23 cellular contexts compared by ENCODE assay signal in genomic region chr21:36412916-36413315, GRCh38. TPM values are rescaled to one million over a fixed set of nuclear protein-coding genes. Genes with fewer than 3 reads are reported as not detected.
DNase-seq lines count a peak whose midpoint lies in the region; ATAC-seq and TF ChIP-seq lines count a peak whose summit lies in the region.
"Had no signal": no experiment of that assay in that cellular context is flagged by ENCODE, and none has a peak within 500 bp of the region (broad histone marks: within the 10 kb centered on the region; RNA-seq: fewer than 3 reads in every experiment).

No MANE protein-coding gene starts in this region.

- H4K8ac ChIP-seq in IMR-90 (ENCODE audit: low read depth in 2 of 2, low read length in 2 of 2), result no peak overlapping the region

- H4K91ac ChIP-seq in IMR-90 (ENCODE audit: insufficient read depth, low read depth, low read length), result no peak overlapping the region

- no peak for ATAC-seq in IMR-90 (ENCODE audit: low read depth)
- ATAC-seq: GM12878 had no signal

- no peak overlapping the region for H2BK5ac ChIP-seq in IMR-90 (ENCODE audit: low read depth, low read length, poor library complexity, severe bottlenecking)

- H2BK20ac ChIP-seq in IMR-90 (ENCODE audit: low read depth, low read length), result no peak overlapping the region

- H2BK120ac ChIP-seq in IMR-90 (ENCODE audit: low read depth, low read length), result no peak overlapping the region

- peaks cover 6% of the 10 kb centered on the region for H3K4me1 ChIP-seq in IMR-90 (ENCODE audit: control insufficient read depth, insufficient read depth, low read length)
- H3K4me1 ChIP-seq: BE2C, BLaER1 had no signal

- H3K36me3 ChIP-seq in IMR-90 (ENCODE audit: control insufficient read depth, insufficient read depth, low read length), result peaks cover 6% of the 10 kb centered on the region

- no peaks in the 10 kb centered on the region for H3K9me3 ChIP-seq in IMR-90 (ENCODE audit: control insufficient read depth, insufficient read depth, low read length)
- H3K9me3 ChIP-seq: BE2C, BLaER1 had no signal

- H2AFZ ChIP-seq in IMR-90 (replicated peaks; ENCODE audit: low read length, poor library complexity), result no peak overlapping the region

- H2AK9ac ChIP-seq in IMR-90 (replicated peaks; ENCODE audit: low read depth, low read length, poor library complexity), result peak overlapping the region; percentile 81

- no peak for DNase-seq in IMR-90
- DNase-seq in RWPE1 (ENCODE audit: low spot score), result no peak
- no peak for DNase-seq in nephron progenitor cell
- DNase-seq in ecto neural progenitor cell (ENCODE audit: low spot score), result no peak
- DNase-seq in SK-N-DZ (ENCODE audit: low spot score), result no peak
- DNase-seq: 8988T; ACHN; BE2C; C1 segment of cervical spinal cord; CD4-positive, alpha-beta memory T cell; CD4-positive, CD25-positive, alpha-beta regulatory T cell; CD8-positive, alpha-beta memory T cell; COR-L47; DMS 273 treated with DMSO at 0.1 percent for 48 hours; DMS153; DMS53; DMS79; DND-41; EL; GDM1 had no signal

- H3K9ac ChIP-seq in IMR-90 (ENCODE audit: low read depth, low read length), result no peak overlapping the region
- H3K9ac ChIP-seq: BLaER1 had no signal

- H3K14ac ChIP-seq in IMR-90 (replicated peaks; ENCODE audit: low read depth, low read length), result no peak overlapping the region

- no peak overlapping the region for H3K4me2 ChIP-seq in IMR-90 (ENCODE audit: low read depth, low read length)
- H3K4me2 ChIP-seq: BLaER1 had no signal

- TF ChIP-seq POLR2A in IMR-90 (IDR thresholded peaks at IDR 0.05; ENCODE audit: low read depth, low read length), result no peak

- no peak overlapping the region for H2BK15ac ChIP-seq in IMR-90 (ENCODE audit: low read depth, low read length)

- peaks cover 57% of the 10 kb centered on the region for H3K36me3 Mint-ChIP-seq in nephron progenitor cell (ENCODE audit: low read depth)

- no peak overlapping the region for H3K4me3 Mint-ChIP-seq in nephron progenitor cell
- H3K4me3 Mint-ChIP-seq: CD14-positive monocyte; CD4-positive, alpha-beta memory T cell; CD4-positive, CD25-positive, alpha-beta regulatory T cell; CD8-positive, alpha-beta memory T cell had no signal

- in situ Hi-C loops in IMR-90 (cut with MboI; ENCODE audit: low sequenced_read_pairs), result no loop called here

- no peaks in the 10 kb centered on the region for H3K4me1 Mint-ChIP-seq in nephron progenitor cell
- H3K4me1 Mint-ChIP-seq: CD14-positive monocyte; CD4-positive, alpha-beta memory T cell; CD4-positive, CD25-positive, alpha-beta regulatory T cell; CD8-positive, alpha-beta memory T cell had no signal

- H3K27ac ChIP-seq in IMR-90 (ENCODE audit: insufficient read depth, low read length) (no peak overlapping the region), RWPE1 (peak overlapping the region; percentile 7; the same call in 1 of the 2 replicates)
- H3K27ac ChIP-seq: BLaER1 had no signal

- intact Hi-C loops in IMR-90 (cut with micrococcal nuclease), result no loop called here

- BruUV-seq in IMR-90 (replicated peaks; lab: Mats Ljungman, UMichigan), result no TSS peak

- H3K27me3 ChIP-seq in IMR-90 (ENCODE audit: control insufficient read depth, insufficient read depth, low read length), result no peaks in the 10 kb centered on the region
- H3K27me3 ChIP-seq: BE2C, BLaER1 had no signal

- no peaks in the 10 kb centered on the region for H3K9me3 Mint-ChIP-seq in nephron progenitor cell
- H3K9me3 Mint-ChIP-seq: CD4-positive, alpha-beta memory T cell; CD4-positive, CD25-positive, alpha-beta regulatory T cell; CD8-positive, alpha-beta memory T cell had no signal

- H3K27me3 Mint-ChIP-seq in nephron progenitor cell (ENCODE audit: low read depth, poor library complexity), result peaks cover 3% of the 10 kb centered on the region
- H3K27me3 Mint-ChIP-seq: CD4-positive, alpha-beta memory T cell; CD4-positive, CD25-positive, alpha-beta regulatory T cell; CD8-positive, alpha-beta memory T cell had no signal

- no peak overlapping the region for H3K4me3 ChIP-seq in IMR-90 (ENCODE audit: insufficient read depth, low read depth, low read length)
- H3K4me3 ChIP-seq: BLaER1, GM12878 had no signal

- H3K23ac ChIP-seq in IMR-90 (ENCODE audit: low read depth, low read length), result no peak overlapping the region

- H3K18ac ChIP-seq in IMR-90 (ENCODE audit: low read depth, low read length), result no peak overlapping the region

- peak overlapping the region; percentile 44 for H3K27ac Mint-ChIP-seq in nephron progenitor cell

- TF ChIP-seq RAD21 in IMR-90 (IDR thresholded peaks at IDR 0.05; ENCODE audit: low read length), result no peak

- dilution Hi-C loops in IMR-90 (cut with HindIII; ENCODE audit: low sequenced_read_pairs, unreplicated experiment), result no loop called here

- 94% methylated on average over 2 of the region's 11 CpGs; no CpG with 5 or more reads in 1 of the 2 experiments for WGBS in IMR-90 (ENCODE audit: extremely low coverage in 2 of 2, insufficient read length in 1 of 2), 2 experiments

- no peak overlapping the region for H3K4ac ChIP-seq in IMR-90 (ENCODE audit: low read depth, low read length)

- no peak overlapping the region for H2AK5ac ChIP-seq in IMR-90 (ENCODE audit: low read depth, low read length)

- H3K79me1 ChIP-seq in IMR-90 (ENCODE audit: low read depth in 1 of 2, low read length in 2 of 2), result no peaks in the 10 kb centered on the region

- CTCF ChIA-PET in IMR-90 (lab: Yijun Ruan, JAX) (no interaction called here), RWPE1 (lab: Yijun Ruan, JAX) (no interaction called here)

- TF ChIP-seq CTCF in IMR-90 (conservative IDR thresholded peaks at IDR 0.05; ENCODE audit: low read depth, low read length), result no peak
- TF ChIP-seq CTCF in RWPE1 (conservative IDR thresholded peaks at IDR 0.05; ENCODE audit: low read depth), result no peak
- TF ChIP-seq CTCF in nephron progenitor cell (IDR thresholded peaks at IDR 0.05), result no peak

- peaks cover 11% of the 10 kb centered on the region for H3K9me1 ChIP-seq in IMR-90 (ENCODE audit: insufficient read depth, low read length)

- no peak overlapping the region for H3K56ac ChIP-seq in IMR-90 (ENCODE audit: extremely low read depth, insufficient read depth, low read length)

- no peaks in the 10 kb centered on the region for H4K20me1 ChIP-seq in IMR-90 (ENCODE audit: insufficient read depth, low read length)
- H4K20me1 ChIP-seq: BLaER1 had no signal

- no peak overlapping the region for H4K5ac ChIP-seq in IMR-90 (ENCODE audit: low read depth, low read length)

- POLR2A ChIA-PET in IMR-90 (lab: Charles Lee; ENCODE audit: unreplicated experiment), result no interaction called here
- POLR2A ChIA-PET in RWPE1 (lab: Yijun Ruan, JAX; ENCODE audit: low non-redundant PET), result no interaction called here

TF ChIP-seq in IMR-90, 13 proteins besides CTCF, POLR2A, EP300 and RAD21:
- TF ChIP-seq SMC3 (IDR thresholded peaks at IDR 0.05; ENCODE audit: low read depth, low read length) (no peak), RCOR1 (IDR thresholded peaks at IDR 0.05; ENCODE audit: insufficient replicate concordance, low read length) (no peak), CHD1 (IDR thresholded peaks at IDR 0.05; ENCODE audit: low read depth, low read length) (no peak), MXI1 (IDR thresholded peaks at IDR 0.05; ENCODE audit: borderline replicate concordance, low read depth, low read length) (no peak), NFE2L2 (IDR thresholded peaks at IDR 0.05; ENCODE audit: low read depth, low read length) (no peak), BHLHE40 (IDR thresholded peaks at IDR 0.05; ENCODE audit: low read depth, low read length) (no peak), ELK1 (IDR thresholded peaks at IDR 0.05; ENCODE audit: borderline replicate concordance, low read depth, low read length) (no peak), MAZ (IDR thresholded peaks at IDR 0.05; ENCODE audit: borderline replicate concordance, low read depth, low read length) (no peak), RFX5 (IDR thresholded peaks at IDR 0.05; ENCODE audit: low read depth, low read length) (no peak), USF2 (IDR thresholded peaks at IDR 0.05; ENCODE audit: low read depth, low read length) (no peak)
TF ChIP-seq in IMR-90: peak in this region for 0.

RNA-seq across cellular contexts. Expression of gene CHAF1B, which starts 27.7 kb away (rescaled TPM):
- total RNA-seq in IMR-90 (2012; rRNA removed), result 4.5 and 4.7 TPM in 2 replicates
- 6.3 and 6.4 TPM in 2 replicates for polyA plus RNA-seq in IMR-90 (2012; rRNA removed)
- 2.1 and 2.9 TPM in 2 replicates for polyA plus RNA-seq in IMR-90 (2012; cell fraction: cytosol; rRNA removed)
- polyA plus RNA-seq in IMR-90 (2012; cell fraction: nucleus; rRNA removed; ENCODE audit: low replicate concordance), result 2.1 and 4.5 TPM in 2 replicates
- 16.8 and 19.2 TPM in 2 replicates for polyA plus RNA-seq in SK-N-DZ (2014; cell fraction: cytosol; rRNA removed)
- 8.8 and 13.3 TPM in 2 replicates for polyA plus RNA-seq in SK-N-DZ (2014; cell fraction: nucleus; rRNA removed)
- polyA plus RNA-seq: CD14-positive monocyte had no signal
